Comparison of ENCODE assay signal across 17 cellular contexts in the genomic region with DNA sequence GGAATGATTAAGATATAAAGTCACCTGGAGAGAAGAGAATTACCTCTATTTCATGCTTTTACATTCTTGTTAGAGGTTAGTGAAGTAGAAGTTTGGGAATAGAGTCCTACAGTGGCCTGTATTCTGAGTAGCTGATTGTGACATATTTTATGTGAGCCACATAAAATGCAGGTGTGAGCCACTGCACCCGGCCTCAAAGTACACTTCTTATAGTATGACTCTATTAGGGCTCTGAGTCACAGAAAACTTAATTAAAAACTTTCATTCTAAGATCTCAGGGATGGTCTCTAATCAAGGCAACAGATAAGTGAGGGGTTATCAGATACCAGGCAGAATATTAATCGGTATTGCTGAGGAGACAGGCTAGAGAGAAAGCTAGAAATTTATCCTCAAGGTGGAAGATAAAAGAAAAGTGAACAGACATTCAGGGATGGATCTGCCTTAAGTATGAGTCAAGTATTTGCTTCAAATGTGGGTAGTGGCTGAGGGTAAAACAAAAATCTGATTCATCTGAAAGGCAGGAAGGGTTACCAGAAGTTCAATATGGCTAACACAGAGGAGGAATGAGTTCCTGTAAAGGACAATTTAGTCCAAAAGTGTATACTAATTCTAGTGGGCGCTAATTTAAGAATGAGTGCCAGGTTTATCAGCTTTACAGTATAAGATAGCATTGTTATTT. TPM values are rescaled to one million over a fixed set of nuclear protein-coding genes. Genes with fewer than 3 reads are reported as not detected.
A peak's percentile ranks its signal among the peaks of the same experiment; 100 is the strongest.
DNase-seq lines count a peak whose midpoint lies in the region; ATAC-seq, FAIRE-seq and TF ChIP-seq lines count a peak whose summit lies in the region.
"Had no signal": no experiment of that assay in that cellular context is flagged by ENCODE, and none has a peak within 500 bp of the region (broad histone marks: within the 10 kb centered on the region; RNA-seq: fewer than 3 reads in every experiment).

No MANE protein-coding gene starts in this region.

- H3K27ac Mint-ChIP-seq in HFFc6 = peak overlapping the region; percentile 73
- H3K27ac Mint-ChIP-seq in astrocyte (ENCODE audit: unreplicated experiment) = no peak overlapping the region
- H3K27ac Mint-ChIP-seq: activated B cell treated with CpG ODN at 0.5 μM for 24 hours; dendritic cell treated with granulocyte-macrophage colony-stimulating factor and Interleukin-4, amounts not matched to agents 40 ng/mL and 50 ng/mL, for 4 days; stimulated activated naive CD8-positive, alpha-beta T cell treated with anti-CD3 and anti-CD28 coated beads, Interleukin-15, Interleukin-2, amounts not matched to agents 100 ng/mL and 50 ng/mL, for 24 hours had no signal

- H3K4me1 Mint-ChIP-seq in HFFc6 (ENCODE audit: low read depth) (peaks cover 50% of the 10 kb centered on the region), astrocyte (ENCODE audit: low read depth, unreplicated experiment) (peaks cover 27% of the 10 kb centered on the region)

- H3K36me3 ChIP-seq in astrocyte (ENCODE audit: insufficient read depth, low read length) (no peaks in the 10 kb centered on the region), left lung (no peaks in the 10 kb centered on the region), smooth muscle cell (ENCODE audit: low read depth) (no peaks in the 10 kb centered on the region), tibial artery (no peaks in the 10 kb centered on the region)
- H3K36me3 ChIP-seq: neutrophil had no signal

- intact Hi-C loops in left lung (cut with DNase I) (no loop called here), tibial artery (cut with DNase I; ENCODE audit: low total_unique reads) (no loop called here)

- peaks cover 4% of the 10 kb centered on the region for H3F3A ChIP-seq in smooth muscle cell (ENCODE audit: low read depth)

- H3K4me1 ChIP-seq in astrocyte (ENCODE audit: insufficient read depth, low read length) = peaks cover 30% of the 10 kb centered on the region
- peaks cover 0 to 4% of the 10 kb centered on the region in 2 donors for H3K4me1 ChIP-seq in left lung
- H3K4me1 ChIP-seq in smooth muscle cell (ENCODE audit: low read depth) = peaks cover 4% of the 10 kb centered on the region
- no peaks in the 10 kb centered on the region for H3K4me1 ChIP-seq in tibial artery

- peak; percentile 48 for DNase-seq in COLO829 (ENCODE audit: low spot score)
- peak; percentile 67 for DNase-seq in HFFc6
- peak; percentile 84 for DNase-seq in astrocyte (ENCODE audit: low read depth)
- DNase-seq in left lung = no peak
- no peak for DNase-seq in HuH-7.5 (ENCODE audit: low spot score)
- no peak for DNase-seq in GF-D8 (lab: John Stamatoyannopoulos, UW)
- DNase-seq in smooth muscle cell (lab: John Stamatoyannopoulos, UW; ENCODE audit: unreplicated experiment) = no peak
- no peak for DNase-seq in tibial artery
- DNase-seq: activated B cell treated with CpG ODN at 0.5 μM for 24 hours; activated naive CD4-positive, alpha-beta T cell; left ventricle myocardium superior; NCI-H510A; SIG-M5 had no signal

- 84% methylated on average over 3 of the region's 3 CpGs for WGBS in smooth muscle cell (ENCODE audit: low lambda C conversion rate)

- peak overlapping the region; percentile 62 for H3K4me3 Mint-ChIP-seq in HFFc6
- H3K4me3 Mint-ChIP-seq in astrocyte (ENCODE audit: unreplicated experiment) = no peak overlapping the region
- H3K4me3 Mint-ChIP-seq: activated B cell treated with CpG ODN at 0.5 μM for 24 hours; dendritic cell treated with granulocyte-macrophage colony-stimulating factor and Interleukin-4, amounts not matched to agents 40 ng/mL and 50 ng/mL, for 4 days; stimulated activated naive CD8-positive, alpha-beta T cell treated with anti-CD3 and anti-CD28 coated beads, Interleukin-15, Interleukin-2, amounts not matched to agents 100 ng/mL and 50 ng/mL, for 24 hours had no signal

- H3K9me3 Mint-ChIP-seq in HFFc6 = no peaks in the 10 kb centered on the region
- no peaks in the 10 kb centered on the region for H3K9me3 Mint-ChIP-seq in astrocyte (ENCODE audit: unreplicated experiment)
- H3K9me3 Mint-ChIP-seq: activated B cell treated with CpG ODN at 0.5 μM for 24 hours; dendritic cell treated with granulocyte-macrophage colony-stimulating factor and Interleukin-4, amounts not matched to agents 40 ng/mL and 50 ng/mL, for 4 days; stimulated activated naive CD8-positive, alpha-beta T cell treated with anti-CD3 and anti-CD28 coated beads, Interleukin-15, Interleukin-2, amounts not matched to agents 100 ng/mL and 50 ng/mL, for 24 hours had no signal

- H3K9me3 ChIP-seq in astrocyte (ENCODE audit: insufficient read depth, low read depth, low read length) (no peaks in the 10 kb centered on the region), left lung (no peaks in the 10 kb centered on the region), smooth muscle cell (replicated peaks; ENCODE audit: low read depth) (no peaks in the 10 kb centered on the region), tibial artery (no peaks in the 10 kb centered on the region)
- H3K9me3 ChIP-seq: neutrophil had no signal

- H3K4me3 ChIP-seq in astrocyte (ENCODE audit: insufficient read depth, low read depth, low read length) = peak overlapping the region; percentile 1
- H3K4me3 ChIP-seq in left lung = no peak overlapping the region
- H3K4me3 ChIP-seq in smooth muscle cell = no peak overlapping the region
- H3K4me3 ChIP-seq in tibial artery = no peak overlapping the region

- H3K9ac ChIP-seq in astrocyte (ENCODE audit: low read length) (peak overlapping the region; percentile 25), smooth muscle cell (ENCODE audit: low read depth) (no peak overlapping the region)

- no peaks in the 10 kb centered on the region for H3K79me2 ChIP-seq in astrocyte (ENCODE audit: insufficient read depth, low read length)
- no peaks in the 10 kb centered on the region for H3K79me2 ChIP-seq in smooth muscle cell (ENCODE audit: low read depth)

- H3K27me3 ChIP-seq in astrocyte (ENCODE audit: insufficient read depth, low read length) (no peaks in the 10 kb centered on the region), left lung (no peaks in the 10 kb centered on the region), smooth muscle cell (ENCODE audit: low read depth) (no peaks in the 10 kb centered on the region), tibial artery (no peaks in the 10 kb centered on the region)

- peak overlapping the region; percentile 74 for H3K4me2 ChIP-seq in astrocyte (ENCODE audit: low read length)
- H3K4me2 ChIP-seq in smooth muscle cell = no peak overlapping the region

- FAIRE-seq in astrocyte (lab: Jason Lieb, UNC) = peak; percentile 43
- FAIRE-seq: D721Med had no signal

- TF ChIP-seq CTCF in HFFc6 (IDR thresholded peaks at IDR 0.05) (no peak), astrocyte (IDR thresholded peaks at IDR 0.05; ENCODE audit: insufficient read depth, low read depth, low read length) (no peak), left lung (IDR thresholded peaks at IDR 0.05) (no peak), smooth muscle cell (IDR thresholded peaks at IDR 0.05; ENCODE audit: borderline replicate concordance, insufficient read depth, poor library complexity, severe bottlenecking) (no peak), tibial artery (IDR thresholded peaks at IDR 0.05) (no peak)

- peak; percentile 68 for ATAC-seq in left lung
- ATAC-seq: left ventricle myocardium superior had no signal

- H3K36me3 Mint-ChIP-seq in HFFc6 (ENCODE audit: low read depth) = no peaks in the 10 kb centered on the region
- no peaks in the 10 kb centered on the region for H3K36me3 Mint-ChIP-seq in astrocyte (ENCODE audit: low read depth, unreplicated experiment)

- H3K27ac ChIP-seq in astrocyte (ENCODE audit: low read depth, low read length) (peak overlapping the region; percentile 51), left lung (no peak overlapping the region), smooth muscle cell (ENCODE audit: low read depth) (no peak overlapping the region), tibial artery (no peak overlapping the region)
- H3K27ac ChIP-seq: neutrophil had no signal

- H4K20me1 ChIP-seq in astrocyte (ENCODE audit: insufficient read depth, low read length) (no peaks in the 10 kb centered on the region), smooth muscle cell (ENCODE audit: low read depth) (no peaks in the 10 kb centered on the region)

- H3K27me3 Mint-ChIP-seq in HFFc6 (ENCODE audit: insufficient read depth) (no peaks in the 10 kb centered on the region; the same call in 1 of the 2 replicates), astrocyte (ENCODE audit: low read depth, unreplicated experiment) (no peaks in the 10 kb centered on the region)

- no peak overlapping the region for H2AFZ ChIP-seq in astrocyte (ENCODE audit: low read depth, low read length)
- no peak overlapping the region for H2AFZ ChIP-seq in smooth muscle cell (ENCODE audit: low read depth)

RNA-seq across cellular contexts. Expression of gene G2E3, which starts 5.5 kb away (rescaled TPM):
- 10 to 100 TPM; 26.1 to 34.7 (median 27.3) TPM for total RNA-seq in HFFc6 (2021; fragmentation: NEBNext Ultra II Directional; extraction: Animal tissue kit (Norgen Biotek cat#: 25700))
- total RNA-seq in astrocyte = 22.4 and 22.8 TPM in 2 replicates
- total RNA-seq in left lung = 10 to 100 TPM; 16.8 to 17.5 TPM
- 25.1 and 34.2 TPM in 2 replicates for total RNA-seq in smooth muscle cell
- 15.0 and 15.2 TPM in 2 replicates for polyA plus RNA-seq in smooth muscle cell

Comparison
In these comparisons a context has a peak if more than half of its experiments do, and no peak if none do; other contexts are left out.
1. DNase-seq: peak in COLO829 (single experiment), HFFc6 (single experiment) and astrocyte (single experiment); none in left lung (0 of 2), HuH-7.5 (single experiment), GF-D8 (single experiment), smooth muscle cell (single experiment) and tibial artery (0 of 2).